ENCODE assay signal across 20 cellular contexts in genomic region chr13:30053904-30054303, GRCh38.
DNase-seq lines count a peak whose midpoint lies in the region; TF ChIP-seq lines count a peak whose summit lies in the region.
"Had no signal": no experiment of that assay in that cellular context is flagged by ENCODE, and none has a peak within 500 bp of the region (broad histone marks: within the 10 kb centered on the region; RNA-seq: fewer than 3 reads in every experiment).

No MANE protein-coding gene starts in this region.

- no peak overlapping the region for H3K4me3 Mint-ChIP-seq in endodermal cell

- H3K36me3 Mint-ChIP-seq in endodermal cell (ENCODE audit: low read depth): peaks cover 5% of the 10 kb centered on the region

- H3K9me3 ChIP-seq in HUES48 (ENCODE audit: control insufficient read depth, insufficient read depth, low read length) (peaks cover 22% of the 10 kb centered on the region), endodermal cell (ENCODE audit: control insufficient read depth, low read length) (peaks cover 28% of the 10 kb centered on the region)

- H3K4me1 ChIP-seq in HUES48 (ENCODE audit: control insufficient read depth, insufficient read depth, low read length) (peaks cover 33% of the 10 kb centered on the region), endodermal cell (ENCODE audit: control insufficient read depth, insufficient read depth, low read length) (no peaks in the 10 kb centered on the region)

- H3K27me3 ChIP-seq in HUES48 (ENCODE audit: control insufficient read depth, insufficient read depth, low read length): no peaks in the 10 kb centered on the region
- H3K27me3 ChIP-seq in endodermal cell (ENCODE audit: control insufficient read depth, insufficient read depth, low read length, poor library complexity, severe bottlenecking): no peaks in the 10 kb centered on the region

- H3K9me3 Mint-ChIP-seq in endodermal cell: peaks cover 20% of the 10 kb centered on the region

- no peak overlapping the region for H3K9ac ChIP-seq in HUES48 (ENCODE audit: low read depth, low read length)
- H3K9ac ChIP-seq in endodermal cell (ENCODE audit: extremely low read depth, low read length, poor library complexity, severe bottlenecking): no peak overlapping the region

- H3K4me3 ChIP-seq in HUES48 (ENCODE audit: low read depth, low read length) (no peak overlapping the region), endodermal cell (ENCODE audit: low read length) (no peak overlapping the region)

- H3K4me1 Mint-ChIP-seq in endodermal cell: peaks cover 22% of the 10 kb centered on the region

- 66% methylated on average over 2 of the region's 4 CpGs; no CpG with 5 or more reads in 1 of the 2 experiments for WGBS in endodermal cell (ENCODE audit: insufficient coverage in 1 of 2, insufficient read length in 1 of 2), 2 experiments

- H3K27ac Mint-ChIP-seq in endodermal cell: no peak overlapping the region

- no peaks in the 10 kb centered on the region for H3K36me3 ChIP-seq in HUES48 (ENCODE audit: control insufficient read depth, insufficient read depth, low read length)
- no peaks in the 10 kb centered on the region for H3K36me3 ChIP-seq in endodermal cell (ENCODE audit: control insufficient read depth, insufficient read depth, low read length)

- TF ChIP-seq CTCF in endodermal cell (conservative IDR thresholded peaks at IDR 0.05): no peak

- peak; percentile 73 for DNase-seq in endodermal cell
- DNase-seq in left kidney (ENCODE audit: low read depth, low spot score): peak; percentile 44
- DNase-seq in effector CD4-positive, alpha-beta T cell: no peak
- DNase-seq in NCI-H1105 (lab: John Stamatoyannopoulos, UW): no peak
- DNase-seq in AML-193 (lab: John Stamatoyannopoulos, UW): no peak
- DNase-seq in NCI-H1694 treated with DMSO at 0.1 percent for 48 hours (lab: John Stamatoyannopoulos, UW): no peak
- DNase-seq: C1 segment of cervical spinal cord, DMS79, H7, Kasumi-1, MM.1S, NCI-H1092 treated with DMSO at 0.1 percent for 48 hours, NCI-H1694, NCI-H2107, NCI-H510A treated with DMSO at 0.1 percent for 48 hours, NCI-H82, PC-3, RPMI8226, SIG-M5 had no signal

- H3K27me3 Mint-ChIP-seq in endodermal cell (ENCODE audit: insufficient read depth): no peaks in the 10 kb centered on the region

- H3K27ac ChIP-seq in HUES48 (ENCODE audit: low read depth, low read length) (peak overlapping the region; percentile 89), endodermal cell (ENCODE audit: low read depth, low read length) (no peak overlapping the region)

Comparison
In these comparisons a context has a peak if more than half of its experiments do, and no peak if none do; other contexts are left out.
1. DNase-seq: peak in endodermal cell (single experiment) and left kidney (single experiment); none in effector CD4-positive, alpha-beta T cell (single experiment), NCI-H1105 (single experiment), AML-193 (0 of 2) and NCI-H1694 treated with DMSO at 0.1 percent for 48 hours (single experiment).